1 cellular context compared by ENCODE assay signal in the genomic region with DNA sequence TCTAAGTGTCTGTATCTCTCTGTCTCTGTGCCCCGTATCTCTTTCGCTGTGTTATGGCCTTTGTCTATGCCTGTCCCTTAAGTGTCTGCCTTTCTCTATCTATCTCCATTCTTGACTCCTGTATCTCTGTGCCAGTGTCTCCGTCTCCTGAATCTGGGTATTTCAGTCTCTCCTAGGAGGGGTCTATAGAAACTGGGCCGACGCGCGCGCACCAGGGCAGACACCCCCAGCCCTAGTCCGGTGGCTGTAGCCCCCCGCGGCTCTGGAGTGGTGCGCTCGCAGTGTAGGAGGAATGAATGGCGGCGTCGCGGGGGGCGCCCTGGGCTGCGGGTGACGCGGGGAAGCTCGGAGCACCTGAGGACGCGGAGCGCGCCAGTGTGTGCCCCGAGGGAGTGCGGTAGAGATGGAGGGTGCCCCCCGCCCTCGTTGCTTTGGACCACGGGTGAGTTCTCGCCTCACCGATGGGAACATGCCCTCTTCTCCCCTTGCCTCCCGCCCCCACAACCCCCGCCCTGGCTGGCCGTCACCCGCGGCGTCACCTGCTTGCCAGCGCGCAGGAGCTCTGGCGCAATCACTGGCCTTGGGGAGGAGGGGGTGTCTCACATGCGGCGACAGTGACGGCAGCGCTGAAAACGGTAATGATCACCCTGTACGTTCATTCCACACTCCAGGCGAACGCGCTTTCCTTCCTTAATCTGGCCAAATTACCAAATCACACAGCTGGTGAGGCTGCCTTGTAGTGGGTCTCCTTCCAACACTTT.
TF ChIP-seq lines count a peak whose summit lies in the region.

No MANE protein-coding gene starts in this region.

TF ChIP-seq in K562, 482 proteins besides CTCF, POLR2A, EP300 and RAD21:
- TF ChIP-seq CBFB (CRISPR knock-in tag; IDR thresholded peaks at IDR 0.05) (0 out of 2 replicates have a peak, but pooled peaks have one; percentile 10), RBM22 (IDR thresholded peaks at IDR 0.05; ENCODE audit: low read depth, low read length, poor library complexity, severe bottlenecking) (no peak), NCOA4 (IDR thresholded peaks at IDR 0.05; ENCODE audit: partially characterized antibody) (no peak), ZNF444 (CRISPR knock-in tag; IDR thresholded peaks at IDR 0.05) (no peak), SRSF1 (IDR thresholded peaks at IDR 0.05; ENCODE audit: low read depth, low read length) (no peak), EGR1 (conservative IDR thresholded peaks at IDR 0.05) (0 out of 2 replicates have a peak, but pooled peaks have one; percentile 34), ELF4 (CRISPR knock-in tag; IDR thresholded peaks at IDR 0.05) (no peak), CREM (IDR thresholded peaks at IDR 0.05; ENCODE audit: low read depth) (0 out of 2 replicates have a peak, but pooled peaks have one; percentile 39)
- TF ChIP-seq, protein P1, sequence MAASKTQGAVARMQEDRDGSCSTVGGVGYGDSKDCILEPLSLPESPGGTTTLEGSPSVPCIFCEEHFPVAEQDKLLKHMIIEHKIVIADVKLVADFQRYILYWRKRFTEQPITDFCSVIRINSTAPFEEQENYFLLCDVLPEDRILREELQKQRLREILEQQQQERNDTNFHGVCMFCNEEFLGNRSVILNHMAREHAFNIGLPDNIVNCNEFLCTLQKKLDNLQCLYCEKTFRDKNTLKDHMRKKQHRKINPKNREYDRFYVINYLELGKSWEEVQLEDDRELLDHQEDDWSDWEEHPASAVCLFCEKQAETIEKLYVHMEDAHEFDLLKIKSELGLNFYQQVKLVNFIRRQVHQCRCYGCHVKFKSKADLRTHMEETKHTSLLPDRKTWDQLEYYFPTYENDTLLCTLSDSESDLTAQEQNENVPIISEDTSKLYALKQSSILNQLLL (CRISPR knock-in tag; IDR thresholded peaks at IDR 0.05; ENCODE audit: borderline replicate concordance): no peak
- TF ChIP-seq, protein P2, sequence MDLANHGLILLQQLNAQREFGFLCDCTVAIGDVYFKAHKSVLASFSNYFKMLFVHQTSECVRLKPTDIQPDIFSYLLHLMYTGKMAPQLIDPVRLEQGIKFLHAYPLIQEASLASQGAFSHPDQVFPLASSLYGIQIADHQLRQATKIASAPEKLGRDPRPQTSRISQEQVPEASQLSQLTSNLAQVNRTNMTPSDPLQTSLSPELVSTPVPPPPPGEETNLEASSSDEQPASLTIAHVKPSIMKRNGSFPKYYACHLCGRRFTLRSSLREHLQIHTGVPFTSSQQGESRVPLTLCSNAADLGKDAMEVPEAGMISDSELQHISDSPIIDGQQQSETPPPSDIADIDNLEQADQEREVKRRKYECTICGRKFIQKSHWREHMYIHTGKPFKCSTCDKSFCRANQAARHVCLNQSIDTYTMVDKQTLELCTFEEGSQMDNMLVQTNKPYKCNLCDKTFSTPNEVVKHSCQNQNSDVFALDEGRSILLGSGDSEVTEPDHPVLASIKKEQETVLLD (IDR thresholded peaks at IDR 0.05): 0 out of 2 replicates have a peak, but pooled peaks have one; percentile 47
